ENCODE assay signal across 1 cellular context in genomic region chr19:45467456-45468158, GRCh38.
A peak's percentile ranks its signal among the peaks of the same experiment; 100 is the strongest.
TF ChIP-seq lines count a peak whose summit lies in the region.

Gene FOSB, plus strand, starts transcription at chr19:45467996. Its CDS starts 591 bp downstream, at chr19:45468587.

TF ChIP-seq in HepG2, 621 proteins besides CTCF, POLR2A, EP300 and RAD21 (continued from another document and continues in another):
- TF ChIP-seq AFF4 (CRISPR knock-in tag; IDR thresholded peaks at IDR 0.05) (no peak), CREB1 (IDR thresholded peaks at IDR 0.05) (peak; percentile 99), CREB1 (CRISPR knock-in tag; IDR thresholded peaks at IDR 0.05) (peak; percentile 95), MTERF4 (CRISPR knock-in tag; IDR thresholded peaks at IDR 0.05) (no peak), CEBPB (IDR thresholded peaks at IDR 0.05; ENCODE audit: borderline replicate concordance, low read depth, low read length) (peak; percentile 89), HDAC2 (CRISPR knock-in tag; IDR thresholded peaks at IDR 0.05) (0 out of 2 replicates have a peak, but pooled peaks have one; percentile 10), CREM (IDR thresholded peaks at IDR 0.05) (peak; percentile 94), CREM (CRISPR knock-in tag; IDR thresholded peaks at IDR 0.05) (peak; percentile 37; the same call in 1 of the 2 replicates), ZNF432 (CRISPR knock-in tag; IDR thresholded peaks at IDR 0.05; ENCODE audit: borderline replicate concordance) (no peak), HNF1A (IDR thresholded peaks at IDR 0.05; ENCODE audit: low read depth) (0 out of 2 replicates have a peak, but pooled peaks have one; percentile 19), HNF1A (CRISPR knock-in tag; IDR thresholded peaks at IDR 0.05; ENCODE audit: borderline replicate concordance) (no peak), ARNTL (CRISPR knock-in tag; IDR thresholded peaks at IDR 0.05) (0 out of 2 replicates have a peak, but pooled peaks have one; percentile 25), BCL3 (CRISPR knock-in tag; IDR thresholded peaks at IDR 0.05) (no peak), SP140L (CRISPR knock-in tag; IDR thresholded peaks at IDR 0.05; ENCODE audit: borderline replicate concordance) (no peak), PAX8 (CRISPR knock-in tag; IDR thresholded peaks at IDR 0.05; ENCODE audit: borderline replicate concordance) (no peak), SRF (IDR thresholded peaks at IDR 0.05; ENCODE audit: low read depth, low read length) (peak; percentile 99), MXD1 (CRISPR knock-in tag; IDR thresholded peaks at IDR 0.05) (0 out of 2 replicates have a peak, but pooled peaks have one; percentile 56), ATF2 (CRISPR knock-in tag; IDR thresholded peaks at IDR 0.05) (peak; percentile 100), SPEN (CRISPR knock-in tag; IDR thresholded peaks at IDR 0.05; ENCODE audit: low read depth) (peak; percentile 56; the same call in 1 of the 2 replicates), NCOR1 (IDR thresholded peaks at IDR 0.05; ENCODE audit: borderline replicate concordance, low read length) (peak; percentile 60; the same call in 1 of the 2 replicates), ARID2 (CRISPR knock-in tag; IDR thresholded peaks at IDR 0.05; ENCODE audit: borderline replicate concordance) (no peak), ZNF142 (CRISPR knock-in tag; IDR thresholded peaks at IDR 0.05) (no peak), ATF7 (IDR thresholded peaks at IDR 0.05) (peak; percentile 98), ATF7 (CRISPR knock-in tag; IDR thresholded peaks at IDR 0.05) (peak; percentile 98), ZNF329 (CRISPR knock-in tag; IDR thresholded peaks at IDR 0.05; ENCODE audit: low read depth) (no peak), ZNF619 (CRISPR knock-in tag; IDR thresholded peaks at IDR 0.05) (no peak), PHF8 (CRISPR knock-in tag; IDR thresholded peaks at IDR 0.05) (peak; percentile 34; the same call in 1 of the 2 replicates), ZNF782 (CRISPR knock-in tag; IDR thresholded peaks at IDR 0.05; ENCODE audit: borderline replicate concordance) (no peak), ZNF510 (CRISPR knock-in tag; IDR thresholded peaks at IDR 0.05; ENCODE audit: low read depth) (no peak), MIER3 (CRISPR knock-in tag; IDR thresholded peaks at IDR 0.05; ENCODE audit: borderline replicate concordance) (no peak; the same call in 1 of the 2 replicates), ZNF713 (CRISPR knock-in tag; IDR thresholded peaks at IDR 0.05) (no peak), SP5 (CRISPR knock-in tag; IDR thresholded peaks at IDR 0.05; ENCODE audit: borderline replicate concordance, low read depth) (no peak), THRA (CRISPR knock-in tag; IDR thresholded peaks at IDR 0.05; ENCODE audit: borderline replicate concordance) (0 out of 2 replicates have a peak, but pooled peaks have one; percentile 9), ATM (IDR thresholded peaks at IDR 0.05; ENCODE audit: borderline replicate concordance) (no peak), ZNF513 (CRISPR knock-in tag; conservative IDR thresholded peaks at IDR 0.05) (no peak), WIZ (CRISPR knock-in tag; IDR thresholded peaks at IDR 0.05) (no peak), REPIN1 (CRISPR knock-in tag; IDR thresholded peaks at IDR 0.05; ENCODE audit: borderline replicate concordance, low read depth) (no peak), ZNF670 (CRISPR knock-in tag; IDR thresholded peaks at IDR 0.05; ENCODE audit: borderline replicate concordance) (no peak)
